ENCODE assay signal across 11 cellular contexts in the genomic region with DNA sequence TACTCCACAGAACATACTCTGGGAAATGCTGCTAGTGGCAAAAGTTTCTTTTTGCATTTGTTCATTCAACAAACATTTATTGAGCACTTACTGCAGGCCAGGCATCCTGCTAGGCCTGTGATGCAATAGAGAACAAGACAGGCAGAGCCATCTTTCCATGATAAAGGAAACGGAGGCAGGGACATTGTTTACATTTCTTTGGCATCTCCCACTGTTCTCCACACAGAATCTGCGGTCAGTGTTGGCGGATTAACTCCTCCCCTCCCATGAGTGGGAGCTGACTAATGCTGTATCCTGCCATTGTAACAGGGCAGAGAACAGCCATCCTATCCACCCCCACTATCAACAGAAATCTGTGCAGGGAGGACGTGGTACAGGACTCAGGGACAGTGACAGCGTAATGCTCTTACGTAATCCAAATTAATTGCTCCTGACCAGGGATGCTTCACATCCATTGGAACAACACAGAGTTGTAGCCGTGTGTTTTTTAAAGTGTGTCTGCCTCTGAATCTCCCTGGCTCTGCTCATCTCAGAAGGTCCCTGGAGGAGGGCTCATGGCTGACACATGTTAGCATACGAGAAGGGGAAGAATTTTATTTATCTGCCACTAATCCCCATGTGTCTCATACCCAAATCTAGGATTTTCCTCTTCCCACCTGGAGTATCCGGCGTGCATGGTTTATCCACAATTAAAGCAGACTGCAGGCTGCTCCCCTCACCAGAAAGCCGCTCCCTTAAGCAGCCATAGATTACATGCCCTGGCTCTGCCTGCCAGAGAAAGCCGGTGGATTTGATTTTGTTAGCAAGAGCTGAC. TPM values are rescaled to one million over a fixed set of nuclear protein-coding genes. Genes with fewer than 3 reads are reported as not detected.
DNase-seq lines count a peak whose midpoint lies in the region; ATAC-seq and TF ChIP-seq lines count a peak whose summit lies in the region.
"Had no signal": no experiment of that assay in that cellular context is flagged by ENCODE, and none has a peak within 500 bp of the region (broad histone marks: within the 10 kb centered on the region; RNA-seq: fewer than 3 reads in every experiment).

No MANE protein-coding gene starts in this region.

- peaks cover 30% of the 10 kb centered on the region for H3K4me1 Mint-ChIP-seq in nephron progenitor cell
- no peaks in the 10 kb centered on the region for H3K4me1 Mint-ChIP-seq in activated CD8-positive, alpha-beta memory T cell treated with anti-CD3 and anti-CD28 coated beads, Interleukin-2, amount 10 ng/mL, durations not matched to agents 7 days and 5 days

- no peak for ATAC-seq in HG03432 (IDR thresholded peaks at IDR 0.05; ENCODE audit: unreplicated experiment)
- ATAC-seq in activated CD8-positive, alpha-beta memory T cell treated with anti-CD3 and anti-CD28 coated beads, Interleukin-2, amount 10 ng/mL, durations not matched to agents 7 days and 5 days: no peak
- ATAC-seq in HG03135 (IDR thresholded peaks at IDR 0.05; ENCODE audit: unreplicated experiment): no peak
- ATAC-seq: GM12878 had no signal

- no peaks in the 10 kb centered on the region for H3K9me3 ChIP-seq in ectodermal cell (ENCODE audit: control insufficient read depth, low read length)
- H3K9me3 ChIP-seq: esophagus squamous epithelium had no signal

- no peak overlapping the region for H3K4me3 ChIP-seq in ectodermal cell (ENCODE audit: insufficient read depth, low read depth, low read length)
- H3K4me3 ChIP-seq: esophagus squamous epithelium, GM12878 had no signal

- no peaks in the 10 kb centered on the region for H3K36me3 Mint-ChIP-seq in nephron progenitor cell (ENCODE audit: low read depth)
- no peaks in the 10 kb centered on the region for H3K36me3 Mint-ChIP-seq in activated CD8-positive, alpha-beta memory T cell treated with anti-CD3 and anti-CD28 coated beads, Interleukin-2, amount 10 ng/mL, durations not matched to agents 7 days and 5 days

- CTCF ChIA-PET in activated CD8-positive, alpha-beta memory T cell treated with anti-CD3 and anti-CD28 coated beads, Interleukin-2, amount 10 ng/mL, durations not matched to agents 7 days and 5 days (lab: Charles Lee): no interaction called here

- H3K9me3 Mint-ChIP-seq in nephron progenitor cell: no peaks in the 10 kb centered on the region
- no peaks in the 10 kb centered on the region for H3K9me3 Mint-ChIP-seq in activated CD8-positive, alpha-beta memory T cell treated with anti-CD3 and anti-CD28 coated beads, Interleukin-2, amount 10 ng/mL, durations not matched to agents 7 days and 5 days (ENCODE audit: low read depth)

- no peak for TF ChIP-seq CTCF in nephron progenitor cell (IDR thresholded peaks at IDR 0.05)

- peaks cover 16% of the 10 kb centered on the region for H3K27me3 Mint-ChIP-seq in nephron progenitor cell (ENCODE audit: low read depth, poor library complexity)
- no peaks in the 10 kb centered on the region for H3K27me3 Mint-ChIP-seq in activated CD8-positive, alpha-beta memory T cell treated with anti-CD3 and anti-CD28 coated beads, Interleukin-2, amount 10 ng/mL, durations not matched to agents 7 days and 5 days

- H3K4me1 ChIP-seq in ectodermal cell (ENCODE audit: control insufficient read depth, insufficient read depth, low read length): peaks cover 23% of the 10 kb centered on the region

- DNase-seq in DMS153 treated with DMSO at 0.1 percent for 48 hours (lab: John Stamatoyannopoulos, UW; ENCODE audit: unreplicated experiment) (peak; percentile 55), NCI-H524 treated with DMSO at 0.1 percent for 48 hours (lab: John Stamatoyannopoulos, UW) (peak; percentile 11), nephron progenitor cell (no peak)
- no peak for DNase-seq in stimulated activated CD4-positive, alpha-beta T cell treated with anti-CD3 and anti-CD28 coated beads, Interleukin-2, amount 100 ng/mL, for 48 hours
- DNase-seq in activated CD8-positive, alpha-beta memory T cell treated with anti-CD3 and anti-CD28 coated beads, Interleukin-2, amount 10 ng/mL, durations not matched to agents 7 days and 5 days: no peak
- DNase-seq: esophagus squamous epithelium had no signal

- 30 to 32% methylated on average over 12 of the region's 12 CpGs for WGBS in ectodermal cell, 2 experiments

- H3K27ac ChIP-seq in ectodermal cell (ENCODE audit: insufficient read depth, low read depth, low read length, poor library complexity, severe bottlenecking): peak overlapping the region; percentile 50
- H3K27ac ChIP-seq: esophagus squamous epithelium, HL-60 had no signal

- H3K27ac Mint-ChIP-seq in nephron progenitor cell: peak overlapping the region; percentile 81
- H3K27ac Mint-ChIP-seq in activated CD8-positive, alpha-beta memory T cell treated with anti-CD3 and anti-CD28 coated beads, Interleukin-2, amount 10 ng/mL, durations not matched to agents 7 days and 5 days: no peak overlapping the region

- H3K27me3 ChIP-seq in ectodermal cell (ENCODE audit: control insufficient read depth, insufficient read depth, low read length, poor library complexity, severe bottlenecking): no peaks in the 10 kb centered on the region
- H3K27me3 ChIP-seq: esophagus squamous epithelium had no signal

- H3K4me3 Mint-ChIP-seq in nephron progenitor cell: no peak overlapping the region
- H3K4me3 Mint-ChIP-seq in activated CD8-positive, alpha-beta memory T cell treated with anti-CD3 and anti-CD28 coated beads, Interleukin-2, amount 10 ng/mL, durations not matched to agents 7 days and 5 days: no peak overlapping the region

- no peaks in the 10 kb centered on the region for H3K36me3 ChIP-seq in ectodermal cell (ENCODE audit: control insufficient read depth, insufficient read depth, low read length)

RNA-seq across cellular contexts. Expression of a gene that starts 32.3 kb away (rescaled TPM):
- polyA plus RNA-seq in ectodermal cell (2013, experiment 1 of 4): 3.6 TPM
- polyA plus RNA-seq in ectodermal cell (2013, experiment 2 of 4): 3.1 TPM
- 2.8 TPM for polyA plus RNA-seq in ectodermal cell (2013, experiment 3 of 4)
- polyA plus RNA-seq in ectodermal cell (2013, experiment 4 of 4): 2.2 TPM
- under 1 TPM; 0.15 to 0.68 TPM for total RNA-seq in activated CD8-positive, alpha-beta memory T cell treated with anti-CD3 and anti-CD28 coated beads, Interleukin-2, amount 10 ng/mL, durations not matched to agents 7 days and 5 days

Comparison
In these comparisons a context has a peak if more than half of its experiments do, and no peak if none do; other contexts are left out.
1. DNase-seq: peak in DMS153 treated with DMSO at 0.1 percent for 48 hours (single experiment) and NCI-H524 treated with DMSO at 0.1 percent for 48 hours (single experiment); none in nephron progenitor cell (single experiment), stimulated activated CD4-positive, alpha-beta T cell treated with anti-CD3 and anti-CD28 coated beads, Interleukin-2, amount 100 ng/mL, for 48 hours (0 of 2) and activated CD8-positive, alpha-beta memory T cell treated with anti-CD3 and anti-CD28 coated beads, Interleukin-2, amount 10 ng/mL, durations not matched to agents 7 days and 5 days (single experiment).